21 cellular contexts compared by ENCODE assay signal in genomic region chr7:29071203-29071804, GRCh38.
DNase-seq lines count a peak whose midpoint lies in the region; ATAC-seq and TF ChIP-seq lines count a peak whose summit lies in the region.
"Had no signal": no experiment of that assay in that cellular context is flagged by ENCODE, and none has a peak within 500 bp of the region (broad histone marks: within the 10 kb centered on the region; RNA-seq: fewer than 3 reads in every experiment).

No MANE protein-coding gene starts in this region.

- 69 to 75% methylated on average over 5 of the region's 5 CpGs for WGBS in heart right ventricle, 2 donors

- no peaks in the 10 kb centered on the region for H3K4me1 ChIP-seq in adipocyte (ENCODE audit: control insufficient read depth, insufficient read depth, low read length)
- H3K4me1 ChIP-seq in heart right ventricle: no peaks in the 10 kb centered on the region

- no peak overlapping the region for H3K9ac ChIP-seq in adipocyte (ENCODE audit: low read length)
- H3K9ac ChIP-seq: SK-N-SH had no signal

- H3K4me3 ChIP-seq in adipocyte (ENCODE audit: low read length) (no peak overlapping the region), heart right ventricle (no peak overlapping the region), MG63 (no peak overlapping the region)
- H3K4me3 ChIP-seq: PC-9 had no signal

- TF ChIP-seq CTCF in heart right ventricle (IDR thresholded peaks at IDR 0.05): no peak

- no peaks in the 10 kb centered on the region for H3K27me3 ChIP-seq in adipocyte (replicated peaks; ENCODE audit: control insufficient read depth, insufficient read depth, low read length)
- no peaks in the 10 kb centered on the region for H3K27me3 ChIP-seq in heart right ventricle
- H3K27me3 ChIP-seq in MG63: no peaks in the 10 kb centered on the region; the same call in 1 of the 2 replicates

- H3K27ac ChIP-seq in heart right ventricle: no peak overlapping the region
- H3K27ac ChIP-seq: 22Rv1, PC-9 had no signal

- H3K9me3 ChIP-seq in adipocyte (ENCODE audit: control insufficient read depth, low read length) (no peaks in the 10 kb centered on the region), heart right ventricle (no peaks in the 10 kb centered on the region), MG63 (no peaks in the 10 kb centered on the region)
- H3K9me3 ChIP-seq: SK-N-SH had no signal

- ATAC-seq in SK-N-SH treated with all-trans-retinoic acid at 6 μM for 48 hours: no peak
- ATAC-seq in heart right ventricle: no peak
- ATAC-seq: Right ventricle myocardium inferior had no signal

- H3K36me3 ChIP-seq in adipocyte (ENCODE audit: control insufficient read depth, insufficient read depth, low read length, severe bottlenecking) (no peaks in the 10 kb centered on the region), heart right ventricle (peaks cover 0 to 15% (median 0%) of the 10 kb centered on the region in 9 donors), MG63 (no peaks in the 10 kb centered on the region)

- intact Hi-C loops in heart right ventricle (cut with DNase I): no loop called here

- peak; percentile 20 for DNase-seq in NCI-H1694 treated with DMSO at 0.1 percent for 48 hours (lab: John Stamatoyannopoulos, UW)
- no peak for DNase-seq in NCI-H1694 (lab: John Stamatoyannopoulos, UW)
- peak; percentile 70 to 91 for DNase-seq in NCI-H524 (lab: John Stamatoyannopoulos, UW)
- peak; percentile 9 for DNase-seq in adipocyte (ENCODE audit: low read depth)
- no peak for DNase-seq in heart right ventricle
- no peak for DNase-seq in MG63
- no peak for DNase-seq in NCI-H146 treated with DMSO at 0.1 percent for 48 hours (lab: John Stamatoyannopoulos, UW; ENCODE audit: unreplicated experiment)
- DNase-seq: Calu3; CD4-positive, alpha-beta memory T cell; GF-D8; KG1; NCI-H1105; NCI-H2029; NCI-H226; NCI-H526 treated with DMSO at 0.1 percent for 48 hours; PC-9; SK-N-SH; T-helper 1 cell had no signal

TF ChIP-seq in SK-N-SH treated with all-trans-retinoic acid at 6 μM for 48 hours, 23 proteins besides CTCF, POLR2A, EP300 and RAD21:
- TF ChIP-seq TCF4 (CRISPR knock-in tag; IDR thresholded peaks at IDR 0.05; ENCODE audit: borderline replicate concordance) (no peak), ZC3H10 (CRISPR knock-in tag; IDR thresholded peaks at IDR 0.05) (no peak), ZNF8 (CRISPR knock-in tag; IDR thresholded peaks at IDR 0.05) (no peak), RARB (CRISPR knock-in tag; IDR thresholded peaks at IDR 0.05) (no peak), TSHZ2 (CRISPR knock-in tag; IDR thresholded peaks at IDR 0.05) (no peak), TOX (CRISPR knock-in tag; IDR thresholded peaks at IDR 0.05; ENCODE audit: borderline replicate concordance) (no peak), CSDC2 (CRISPR knock-in tag; IDR thresholded peaks at IDR 0.05) (no peak), POU6F1 (CRISPR knock-in tag; IDR thresholded peaks at IDR 0.05; ENCODE audit: borderline replicate concordance, low read depth) (no peak), ZNF70 (CRISPR knock-in tag; IDR thresholded peaks at IDR 0.05) (no peak)

Comparison
In these comparisons a context has a peak if more than half of its experiments do, and no peak if none do; other contexts are left out.
1. DNase-seq: peak in NCI-H1694 treated with DMSO at 0.1 percent for 48 hours (single experiment), NCI-H524 (2 of 2) and adipocyte (single experiment); none in NCI-H1694 (single experiment), heart right ventricle (0 of 2), MG63 (single experiment) and NCI-H146 treated with DMSO at 0.1 percent for 48 hours (single experiment).